In the genomic region with DNA sequence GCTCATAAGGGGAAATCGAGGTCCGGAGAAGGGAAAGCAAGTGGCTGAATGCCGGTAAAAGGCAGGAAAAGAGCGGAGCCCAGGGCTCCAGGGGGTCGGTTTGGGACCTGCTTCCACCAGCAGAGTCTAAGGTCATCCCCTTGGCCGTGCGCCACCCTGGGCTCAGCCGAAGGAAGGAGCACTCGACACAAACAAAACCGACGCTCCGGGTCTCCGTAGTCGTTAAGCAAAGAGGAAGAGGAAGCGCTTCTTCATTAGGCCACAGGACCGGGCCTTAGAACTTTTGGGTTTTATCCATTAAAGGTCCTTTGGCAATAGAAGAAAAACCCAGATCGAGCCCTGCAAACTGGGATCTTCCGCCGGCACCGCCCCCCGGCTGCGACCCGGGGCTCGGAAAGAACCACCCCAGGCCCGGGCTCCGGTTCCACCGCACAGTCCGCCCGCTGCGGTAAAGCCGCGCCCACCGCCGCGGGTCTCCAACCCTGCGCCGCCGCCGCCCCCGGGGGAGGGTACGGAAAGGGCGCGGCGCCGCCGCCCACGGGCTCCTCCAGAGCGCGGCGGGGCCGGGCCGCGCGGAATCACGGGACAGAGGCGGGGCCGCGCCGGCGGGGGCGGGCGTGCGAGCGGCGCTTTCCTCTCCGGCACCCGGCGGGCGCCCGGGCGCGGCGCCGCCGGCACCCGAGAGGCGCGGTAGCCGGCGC, we compare ENCODE assay signal across 8 cellular contexts. TPM values are rescaled to one million over a fixed set of nuclear protein-coding genes. Genes with fewer than 3 reads are reported as not detected.
A peak's percentile ranks its signal among the peaks of the same experiment; 100 is the strongest.
DNase-seq lines count a peak whose midpoint lies in the region; ATAC-seq and TF ChIP-seq lines count a peak whose summit lies in the region.

A gene (plus strand): TSS at position 629 of the 701 bp plus-strand sequence. CDS start 189 bp downstream, outside the sequence.

- H4K8ac ChIP-seq in IMR-90 (ENCODE audit: low read depth in 2 of 2, low read length in 2 of 2), result peak within 1 kb of the TSS; percentile 50 to 55; a peak in 1 of 4 replicates

- no peaks in the 10 kb centered on the region for H3K27me3 Mint-ChIP-seq in activated naive CD4-positive, alpha-beta T cell treated with anti-CD3 and anti-CD28 coated beads for 36 hours (ENCODE audit: low read depth)

- H3K36me3 Mint-ChIP-seq in activated naive CD4-positive, alpha-beta T cell treated with anti-CD3 and anti-CD28 coated beads for 36 hours (ENCODE audit: low read depth), result peaks cover 3% of the 10 kb centered on the region

- peaks cover 11% of the 10 kb centered on the region; the same call in 1 of the 2 replicates for H3K9me1 ChIP-seq in IMR-90 (ENCODE audit: insufficient read depth, low read length)

- H2AFZ ChIP-seq in IMR-90 (replicated peaks; ENCODE audit: low read length, poor library complexity), result peak within 1 kb of the TSS; percentile 96

- H3K9me3 Mint-ChIP-seq in activated naive CD4-positive, alpha-beta T cell treated with anti-CD3 and anti-CD28 coated beads for 36 hours, result no peaks in the 10 kb centered on the region

- peak; percentile 65 for ATAC-seq in GM21528 (IDR thresholded peaks at IDR 0.05; ENCODE audit: low FRiP score, unreplicated experiment)
- ATAC-seq in IMR-90 (ENCODE audit: low read depth), result peak; percentile 84
- ATAC-seq in gastroesophageal sphincter, result peak; percentile 90

- 0% methylated on average over 21 of the region's 80 CpGs; no CpG with 5 or more reads in 1 of the 2 experiments for WGBS in IMR-90 (ENCODE audit: extremely low coverage in 2 of 2, insufficient read length in 1 of 2), 2 experiments
- WGBS in gastroesophageal sphincter (ENCODE audit: low coverage in 1 of 2), 2 donors, result 0 to 2% methylated on average over 5 to 12 of the region's 80 CpGs

- H3K27me3 ChIP-seq in IMR-90 (ENCODE audit: control insufficient read depth, insufficient read depth, low read length) (no peaks in the 10 kb centered on the region), gastroesophageal sphincter (no peaks in the 10 kb centered on the region), neutrophil (peaks cover 5% of the 10 kb centered on the region)

- no TSS peak for BruUV-seq in IMR-90 (replicated peaks; lab: Mats Ljungman, UMichigan)

- peak within 1 kb of the TSS; percentile 95 for H3K4me3 Mint-ChIP-seq in activated naive CD4-positive, alpha-beta T cell treated with anti-CD3 and anti-CD28 coated beads for 36 hours

- H3K18ac ChIP-seq in IMR-90 (ENCODE audit: low read depth, low read length), result peak within 1 kb of the TSS; percentile 35; the same call in 1 of the 2 replicates

- H3K4me3 ChIP-seq in IMR-90 (ENCODE audit: insufficient read depth, low read depth, low read length) (peak within 1 kb of the TSS; percentile 94), gastroesophageal sphincter (peak within 1 kb of the TSS; percentile 68 to 75), neutrophil (ENCODE audit: low read depth in 1 of 2, low read length in 1 of 2) (peak within 1 kb of the TSS; percentile 76 to 83)

- in situ Hi-C loops in IMR-90 (cut with MboI; ENCODE audit: low sequenced_read_pairs), result no loop called here
- in situ Hi-C loops in SK-MEL-5 (cut with HindIII; ENCODE audit: low pct_unique_long_range_greater_than_20kb, low sequenced_read_pairs), result no loop called here

- H2BK20ac ChIP-seq in IMR-90 (ENCODE audit: low read depth, low read length), result no peak within 1 kb of the TSS

- H3K4ac ChIP-seq in IMR-90 (ENCODE audit: low read depth, low read length), result peak within 1 kb of the TSS; percentile 76

- H3K79me1 ChIP-seq in IMR-90 (ENCODE audit: low read depth in 1 of 2, low read length in 2 of 2), result peaks cover 21 to 34% of the 10 kb centered on the region in 2 experiments

- TF ChIP-seq EP300 in gastroesophageal sphincter (IDR thresholded peaks at IDR 0.05), result no peak

- H3K27ac ChIP-seq in IMR-90 (ENCODE audit: insufficient read depth, low read length) (peak within 1 kb of the TSS; percentile 74), gastroesophageal sphincter (peak within 1 kb of the TSS; percentile 48 to 95 (median 88)), neutrophil (peak within 1 kb of the TSS; percentile 92)

- peaks cover 2% of the 10 kb centered on the region; the same call in 1 of the 2 replicates for H3K4me1 ChIP-seq in IMR-90 (ENCODE audit: control insufficient read depth, insufficient read depth, low read length)
- H3K4me1 ChIP-seq in gastroesophageal sphincter, result peaks cover 0 to 33% (median 18%) of the 10 kb centered on the region in 3 donors
- peaks cover 23 to 28% of the 10 kb centered on the region in 2 experiments for H3K4me1 ChIP-seq in neutrophil (ENCODE audit: control insufficient read depth in 1 of 2, insufficient read depth in 1 of 2, low read depth in 1 of 2, low read length in 1 of 2)

- no peak for TF ChIP-seq RAD21 in IMR-90 (IDR thresholded peaks at IDR 0.05; ENCODE audit: low read length)

- H2AK9ac ChIP-seq in IMR-90 (replicated peaks; ENCODE audit: low read depth, low read length, poor library complexity), result peak within 1 kb of the TSS; percentile 97

- peak within 1 kb of the TSS; percentile 97 for H3K4me2 ChIP-seq in IMR-90 (ENCODE audit: low read depth, low read length)

- TF ChIP-seq POLR2A in IMR-90 (IDR thresholded peaks at IDR 0.05; ENCODE audit: low read depth, low read length), result no peak
- TF ChIP-seq POLR2A in gastroesophageal sphincter (IDR thresholded peaks at IDR 0.05), result peak; percentile 33 to 42

- dilution Hi-C loops in IMR-90 (cut with HindIII; ENCODE audit: low sequenced_read_pairs, unreplicated experiment), result no loop called here

- TF ChIP-seq CTCF in IMR-90 (conservative IDR thresholded peaks at IDR 0.05; ENCODE audit: low read depth, low read length) (no peak), gastroesophageal sphincter (IDR thresholded peaks at IDR 0.05) (peak in 1 of 4 experiments; percentile 16), neutrophil (IDR thresholded peaks at IDR 0.05) (no peak), subcutaneous adipose tissue (IDR thresholded peaks at IDR 0.05; ENCODE audit: low read depth) (no peak)

- peak within 1 kb of the TSS; percentile 42; the same call in 1 of the 2 replicates for H3K56ac ChIP-seq in IMR-90 (ENCODE audit: extremely low read depth, insufficient read depth, low read length)

- H2AK5ac ChIP-seq in IMR-90 (ENCODE audit: low read depth, low read length), result peak within 1 kb of the TSS; percentile 73

- H2BK5ac ChIP-seq in IMR-90 (ENCODE audit: low read depth, low read length, poor library complexity, severe bottlenecking), result peak within 1 kb of the TSS; percentile 71

- peak within 1 kb of the TSS; percentile 88 for H3K9ac ChIP-seq in IMR-90 (ENCODE audit: low read depth, low read length)

- peak within 1 kb of the TSS; percentile 2; the same call in 1 of the 2 replicates for H2BK120ac ChIP-seq in IMR-90 (ENCODE audit: low read depth, low read length)

- CTCF ChIA-PET in IMR-90 (lab: Yijun Ruan, JAX), result interaction anchor here (0.6 to 1.8 kb wide), 3 partner anchors 8 to 156 kb away, joined by 3 to 7 read pairs (median 5); no protein-coding TSS in a partner anchor
- CTCF ChIA-PET in activated naive CD4-positive, alpha-beta T cell treated with anti-CD3 and anti-CD28 coated beads for 36 hours (lab: Charles Lee), result interaction anchor here (0.6 to 3.0 kb wide), 9 partner anchors 7 to 460 kb away, joined by 3 to 18 read pairs (median 5); no protein-coding TSS in a partner anchor

- peak within 1 kb of the TSS; percentile 97 for H3K23ac ChIP-seq in IMR-90 (ENCODE audit: low read depth, low read length)

- intact Hi-C loops in IMR-90 (cut with micrococcal nuclease), result loop anchor here (1.0 to 5.0 kb wide), 4 partner anchors 61 to 245 kb away; a partner anchor contains a TSS
- intact Hi-C loops in activated naive CD4-positive, alpha-beta T cell treated with anti-CD3 and anti-CD28 coated beads for 36 hours (cut with micrococcal nuclease), result loop anchor here (1.0 to 5.0 kb wide), 9 partner anchors 61 to 597 kb away; a partner anchor contains a TSS

- H3K4me1 Mint-ChIP-seq in activated naive CD4-positive, alpha-beta T cell treated with anti-CD3 and anti-CD28 coated beads for 36 hours (ENCODE audit: low read depth), result peaks cover 33% of the 10 kb centered on the region

- peak within 1 kb of the TSS; percentile 2; the same call in 1 of the 3 replicates for H2BK15ac ChIP-seq in IMR-90 (ENCODE audit: low read depth, low read length)

- H3K27ac Mint-ChIP-seq in activated naive CD4-positive, alpha-beta T cell treated with anti-CD3 and anti-CD28 coated beads for 36 hours, result peak within 1 kb of the TSS; percentile 81

- H4K5ac ChIP-seq in IMR-90 (ENCODE audit: low read depth, low read length), result no peak within 1 kb of the TSS

- POLR2A ChIA-PET in IMR-90 (lab: Charles Lee; ENCODE audit: unreplicated experiment), result no interaction called here

- no peaks in the 10 kb centered on the region for H3K9me3 ChIP-seq in IMR-90 (ENCODE audit: control insufficient read depth, insufficient read depth, low read length)
- no peaks in the 10 kb centered on the region for H3K9me3 ChIP-seq in gastroesophageal sphincter
- no peaks in the 10 kb centered on the region for H3K9me3 ChIP-seq in neutrophil

- H4K91ac ChIP-seq in IMR-90 (ENCODE audit: insufficient read depth, low read depth, low read length), result 0 out of 2 replicates have a peak within 1 kb of the TSS, but pooled peaks have one; percentile 54

- DNase-seq in DMS79 (lab: John Stamatoyannopoulos, UW) (peak; percentile 25), IMR-90 (peak; percentile 49), SK-MEL-5 (ENCODE audit: low read depth, low spot score) (peak; percentile 61)
- DNase-seq in activated naive CD4-positive, alpha-beta T cell treated with anti-CD3 and anti-CD28 coated beads for 36 hours, result peak; percentile 78

- H3K36me3 ChIP-seq in IMR-90 (ENCODE audit: control insufficient read depth, insufficient read depth, low read length) (peaks cover 4% of the 10 kb centered on the region; the same call in 1 of the 2 replicates), gastroesophageal sphincter (peaks cover 0 to 8% of the 10 kb centered on the region in 2 donors), neutrophil (no peaks in the 10 kb centered on the region)

- H4K20me1 ChIP-seq in IMR-90 (ENCODE audit: insufficient read depth, low read length), result peaks cover 8% of the 10 kb centered on the region

- peak within 1 kb of the TSS; percentile 97 for H3K14ac ChIP-seq in IMR-90 (replicated peaks; ENCODE audit: low read depth, low read length)

RNA-seq across cellular contexts. Expression of the gene that starts here (rescaled TPM):
- total RNA-seq in IMR-90 (2012; rRNA removed), result 36.2 and 44.7 TPM in 2 replicates
- polyA plus RNA-seq in IMR-90 (2012; rRNA removed), result 13.4 and 18.2 TPM in 2 replicates
- polyA plus RNA-seq in IMR-90 (2012; cell fraction: cytosol; rRNA removed), result 4.8 and 5.2 TPM in 2 replicates
- polyA plus RNA-seq in IMR-90 (2012; cell fraction: nucleus; rRNA removed; ENCODE audit: low replicate concordance), result 8.9 and 25.1 TPM in 2 replicates
- total RNA-seq in SK-MEL-5 (2014; rRNA removed; shearing (Covaris generic)), result 66.6 and 72.3 TPM in 2 replicates
- polyA plus RNA-seq in SK-MEL-5 (2015; cell fraction: cytosol; rRNA removed), result 50.3 and 80.2 TPM in 2 replicates
- 100 and 109 TPM in 2 replicates for polyA plus RNA-seq in SK-MEL-5 (2015; cell fraction: nucleus; rRNA removed)
- 10 to 100 TPM; 20.2 to 21.3 TPM for total RNA-seq in activated naive CD4-positive, alpha-beta T cell treated with anti-CD3 and anti-CD28 coated beads for 36 hours
- total RNA-seq in gastroesophageal sphincter, result 10 to 100 TPM; 19.3 to 33.8 (median 24.9) TPM
- 10 to 100 TPM; 22.3 to 41.6 (median 31.2) TPM for total RNA-seq in subcutaneous adipose tissue

Comparison
In these comparisons a context has a peak if more than half of its experiments do, and no peak if none do; other contexts are left out.
1. Peak in every context shown above with its lines: DNase-seq, ATAC-seq, H3K4me3 ChIP-seq and H3K27ac ChIP-seq.
2. DNase-seq: peak in every context shown above with its lines; median percentile 78 in activated naive CD4-positive, alpha-beta T cell treated with anti-CD3 and anti-CD28 coated beads for 36 hours; 61 in SK-MEL-5; 49 in IMR-90; 25 in DMS79.